12 cellular contexts compared by ENCODE assay signal in genomic region chr2:202269585-202269984, GRCh38. TPM values are rescaled to one million over a fixed set of nuclear protein-coding genes. Genes with fewer than 3 reads are reported as not detected.
DNase-seq lines count a peak whose midpoint lies in the region; ATAC-seq and TF ChIP-seq lines count a peak whose summit lies in the region.
"Had no signal": no experiment of that assay in that cellular context is flagged by ENCODE, and none has a peak within 500 bp of the region (broad histone marks: within the 10 kb centered on the region; RNA-seq: fewer than 3 reads in every experiment).

No MANE protein-coding gene starts in this region.

- BruUV-seq in PC-3 (replicated peaks; lab: Mats Ljungman, UMichigan) = no TSS peak

- H3K27ac ChIP-seq in PC-3 (ENCODE audit: low read length) = no peak overlapping the region
- no peak overlapping the region for H3K27ac ChIP-seq in WERI-Rb-1
- H3K27ac ChIP-seq: gastroesophageal sphincter, SJSA1 had no signal

- no peaks in the 10 kb centered on the region for H3K9me3 ChIP-seq in PC-3 (ENCODE audit: low read length)
- no peaks in the 10 kb centered on the region for H3K9me3 ChIP-seq in adipocyte (ENCODE audit: control insufficient read depth, low read length)
- H3K9me3 ChIP-seq in WERI-Rb-1 (ENCODE audit: severe bottlenecking) = no peaks in the 10 kb centered on the region
- H3K9me3 ChIP-seq: gastroesophageal sphincter, SJSA1 had no signal

- H3K36me3 Mint-ChIP-seq in activated naive CD4-positive, alpha-beta T cell treated with anti-CD3 and anti-CD28 coated beads, Interleukin-2, amount 10 ng/mL, durations not matched to agents 7 days and 5 days = peaks cover 11% of the 10 kb centered on the region
- H3K36me3 Mint-ChIP-seq in stimulated activated effector memory CD8-positive, alpha-beta T cell treated with anti-CD3 and anti-CD28 coated beads, Interleukin-12 subunit alpha, Interleukin-12 subunit beta, amount 100 ng/mL, for 72 hours = no peaks in the 10 kb centered on the region

- H3K4me3 ChIP-seq in PC-3 (ENCODE audit: low read length) = peak overlapping the region; percentile 33
- H3K4me3 ChIP-seq in adipocyte (ENCODE audit: low read length) = no peak overlapping the region
- no peak overlapping the region for H3K4me3 ChIP-seq in WERI-Rb-1 (ENCODE audit: low read depth, low read length)
- H3K4me3 ChIP-seq: gastroesophageal sphincter, SJSA1 had no signal

- H3K27ac Mint-ChIP-seq in activated naive CD4-positive, alpha-beta T cell treated with anti-CD3 and anti-CD28 coated beads, Interleukin-2, amount 10 ng/mL, durations not matched to agents 7 days and 5 days = peak overlapping the region; percentile 49
- H3K27ac Mint-ChIP-seq in stimulated activated effector memory CD8-positive, alpha-beta T cell treated with anti-CD3 and anti-CD28 coated beads, Interleukin-12 subunit alpha, Interleukin-12 subunit beta, amount 100 ng/mL, for 72 hours = peak overlapping the region; percentile 86

- intact Hi-C loops in PC-3 (cut with micrococcal nuclease) = loop anchor here (5.0 kb wide), 1 partner anchor 108 kb away; the partner anchor contains the start of gene BMPR2

- peaks cover 92% of the 10 kb centered on the region for H3K79me2 ChIP-seq in PC-3 (ENCODE audit: low read length)

- peaks cover 20% of the 10 kb centered on the region; the same call in 1 of the 2 replicates for H3K4me1 ChIP-seq in PC-3 (ENCODE audit: insufficient read depth, low read length)
- peaks cover 9% of the 10 kb centered on the region for H3K4me1 ChIP-seq in adipocyte (ENCODE audit: control insufficient read depth, insufficient read depth, low read length)

- no peak overlapping the region for H2AFZ ChIP-seq in PC-3 (ENCODE audit: low read length)

- CTCF ChIA-PET in activated naive CD4-positive, alpha-beta T cell treated with anti-CD3 and anti-CD28 coated beads, Interleukin-2, amount 10 ng/mL, durations not matched to agents 7 days and 5 days (lab: Charles Lee) = interaction anchor here (1.1 to 1.5 kb wide), 2 partner anchors 9 to 69 kb away, joined by 3 to 5 read pairs; no protein-coding TSS in a partner anchor
- CTCF ChIA-PET in PC-3 (lab: Charles Lee) = no interaction called here

- H3K4me3 Mint-ChIP-seq in activated naive CD4-positive, alpha-beta T cell treated with anti-CD3 and anti-CD28 coated beads, Interleukin-2, amount 10 ng/mL, durations not matched to agents 7 days and 5 days = no peak overlapping the region
- no peak overlapping the region for H3K4me3 Mint-ChIP-seq in stimulated activated effector memory CD8-positive, alpha-beta T cell treated with anti-CD3 and anti-CD28 coated beads, Interleukin-12 subunit alpha, Interleukin-12 subunit beta, amount 100 ng/mL, for 72 hours

- H3K27me3 ChIP-seq in PC-3 (ENCODE audit: low read length) = no peaks in the 10 kb centered on the region
- no peaks in the 10 kb centered on the region for H3K27me3 ChIP-seq in adipocyte (replicated peaks; ENCODE audit: control insufficient read depth, insufficient read depth, low read length)
- no peaks in the 10 kb centered on the region for H3K27me3 ChIP-seq in WERI-Rb-1 (ENCODE audit: insufficient read depth, low read depth, severe bottlenecking)
- H3K27me3 ChIP-seq: gastroesophageal sphincter, SJSA1 had no signal

- no peaks in the 10 kb centered on the region for H3K9me3 Mint-ChIP-seq in activated naive CD4-positive, alpha-beta T cell treated with anti-CD3 and anti-CD28 coated beads, Interleukin-2, amount 10 ng/mL, durations not matched to agents 7 days and 5 days
- H3K9me3 Mint-ChIP-seq in stimulated activated effector memory CD8-positive, alpha-beta T cell treated with anti-CD3 and anti-CD28 coated beads, Interleukin-12 subunit alpha, Interleukin-12 subunit beta, amount 100 ng/mL, for 72 hours = no peaks in the 10 kb centered on the region

- ATAC-seq in PC-3 = no peak
- peak; percentile 25 for ATAC-seq in stimulated activated effector memory CD8-positive, alpha-beta T cell treated with anti-CD3 and anti-CD28 coated beads, Interleukin-12 subunit alpha, Interleukin-12 subunit beta, amount 100 ng/mL, for 72 hours
- ATAC-seq in GM18867 (IDR thresholded peaks at IDR 0.05; ENCODE audit: unreplicated experiment) = no peak
- ATAC-seq: gastroesophageal sphincter had no signal

- H3K36me3 ChIP-seq in PC-3 (ENCODE audit: low read depth, low read length) (peaks cover 17% of the 10 kb centered on the region), adipocyte (ENCODE audit: control insufficient read depth, insufficient read depth, low read length, severe bottlenecking) (no peaks in the 10 kb centered on the region), WERI-Rb-1 (peaks cover 21% of the 10 kb centered on the region)
- H3K36me3 ChIP-seq: gastroesophageal sphincter had no signal

- peaks cover 82% of the 10 kb centered on the region for H4K20me1 ChIP-seq in PC-3 (ENCODE audit: low read length)

- peak overlapping the region; percentile 48 for H3K4me2 ChIP-seq in PC-3 (ENCODE audit: low read length)

- TF ChIP-seq CTCF in PC-3 (conservative IDR thresholded peaks at IDR 0.05; ENCODE audit: low read depth, low read length) = no peak
- no peak for TF ChIP-seq CTCF in WERI-Rb-1 (IDR thresholded peaks at IDR 0.05; ENCODE audit: low read depth, low read length)

- H3K9me2 ChIP-seq in PC-3 (replicated peaks; ENCODE audit: low read length) = no peaks in the 10 kb centered on the region

- no peaks in the 10 kb centered on the region for H3K27me3 Mint-ChIP-seq in activated naive CD4-positive, alpha-beta T cell treated with anti-CD3 and anti-CD28 coated beads, Interleukin-2, amount 10 ng/mL, durations not matched to agents 7 days and 5 days

- no peak for DNase-seq in activated naive CD4-positive, alpha-beta T cell treated with anti-CD3 and anti-CD28 coated beads, Interleukin-2, amount 10 ng/mL, durations not matched to agents 7 days and 5 days
- no peak for DNase-seq in activated naive CD4-positive, alpha-beta T cell (lab: John Stamatoyannopoulos, UW)
- DNase-seq in PC-3 = no peak
- DNase-seq in adipocyte (ENCODE audit: low read depth) = peak; percentile 28
- peak in 1 of 2 donors; percentile 58 for DNase-seq in stimulated activated effector memory CD8-positive, alpha-beta T cell treated with anti-CD3 and anti-CD28 coated beads, Interleukin-12 subunit alpha, Interleukin-12 subunit beta, amount 100 ng/mL, for 72 hours (ENCODE audit: low spot score in 2 of 2)
- no peak for DNase-seq in WERI-Rb-1
- no peak for DNase-seq in nucleus accumbens (lab: John Stamatoyannopoulos, UW)
- DNase-seq: anterior cingulate cortex, NCI-H1092 treated with DMSO at 0.1 percent for 48 hours had no signal

- H3K4me1 Mint-ChIP-seq in activated naive CD4-positive, alpha-beta T cell treated with anti-CD3 and anti-CD28 coated beads, Interleukin-2, amount 10 ng/mL, durations not matched to agents 7 days and 5 days = peaks cover 40% of the 10 kb centered on the region
- peaks cover 29% of the 10 kb centered on the region for H3K4me1 Mint-ChIP-seq in stimulated activated effector memory CD8-positive, alpha-beta T cell treated with anti-CD3 and anti-CD28 coated beads, Interleukin-12 subunit alpha, Interleukin-12 subunit beta, amount 100 ng/mL, for 72 hours

- H3K9ac ChIP-seq in PC-3 (ENCODE audit: low read length) (no peak overlapping the region), adipocyte (ENCODE audit: low read length) (no peak overlapping the region)

- POLR2A ChIA-PET in PC-3 (lab: Charles Lee; ENCODE audit: unreplicated experiment) = no interaction called here

- peaks cover 4% of the 10 kb centered on the region for H3F3A ChIP-seq in PC-3 (ENCODE audit: low read length, unreplicated experiment)

RNA-seq across cellular contexts. Expression of gene NOP58, which starts 4.0 kb away (rescaled TPM):
- 90.0 and 112 TPM in 2 replicates for total RNA-seq in PC-3 (2014; rRNA removed)

RNA-seq across cellular contexts. Expression of gene SUMO1, which starts 31.2 kb away (rescaled TPM):
- total RNA-seq in PC-3 (2014; rRNA removed) = 98.4 and 115 TPM in 2 replicates
